Comparison of ENCODE assay signal across 17 cellular contexts in genomic region chr11:2732940-2733628, GRCh38.
"Had no signal": no experiment of that assay in that cellular context is flagged by ENCODE, and none has a peak within 500 bp of the region (broad histone marks: within the 10 kb centered on the region; RNA-seq: fewer than 3 reads in every experiment).

No MANE protein-coding gene starts in this region.

- H3K4me1 ChIP-seq: foreskin keratinocyte had no signal

- DNase-seq: activated CD4-positive, alpha-beta T cell treated with anti-CD3 and anti-CD28 coated beads for 36 hours; activated CD4-positive, alpha-beta T cell treated with anti-CD3 and anti-CD28 coated beads, Interleukin-2, amount 50 U/mL, for 48 hours; activated gamma-delta T cell treated with Interleukin-2 at 50 U/mL for 16 hours; adrenal gland; colonic mucosa; foreskin keratinocyte; mesenchymal stem cell; mucosa of descending colon; naive B cell; retina; stimulated activated CD4-positive, alpha-beta T cell treated with anti-CD3 and anti-CD28 coated beads, Interleukin-12 subunit alpha, Interleukin-12 subunit beta, amount 100 ng/mL, for 4 hours; stimulated activated CD4-positive, alpha-beta T cell treated with anti-CD3 and anti-CD28 coated beads, Interleukin-2, amount 100 ng/mL, for 24 hours; stimulated activated naive CD4-positive, alpha-beta T cell treated with Interleukin-2 at 50 U/mL for 16 hours; SW 1271 had no signal

- H3K27ac ChIP-seq: adrenal gland, cardiac muscle cell, colonic mucosa, foreskin keratinocyte, neutrophil had no signal

- H3K4me3 ChIP-seq: adrenal gland, cardiac muscle cell, colonic mucosa, mucosa of descending colon had no signal

- H3K36me3 ChIP-seq: adrenal gland, cardiac muscle cell, colonic mucosa, neutrophil had no signal

- FAIRE-seq: keratinocyte had no signal

- H3K27me3 ChIP-seq: adrenal gland, cardiac muscle cell, colonic mucosa, foreskin keratinocyte, neutrophil had no signal

- H3K9me3 ChIP-seq: adrenal gland, colonic mucosa, mucosa of descending colon, neutrophil had no signal
